Comparison of ENCODE assay signal across 2 cellular contexts in genomic region chr7:151839511-151839921, GRCh38.
TF ChIP-seq lines count a peak whose summit lies in the region.

No MANE protein-coding gene starts in this region.

TF ChIP-seq in GM12878, 131 proteins besides CTCF, POLR2A, EP300 and RAD21:
- TF ChIP-seq, protein P1, sequence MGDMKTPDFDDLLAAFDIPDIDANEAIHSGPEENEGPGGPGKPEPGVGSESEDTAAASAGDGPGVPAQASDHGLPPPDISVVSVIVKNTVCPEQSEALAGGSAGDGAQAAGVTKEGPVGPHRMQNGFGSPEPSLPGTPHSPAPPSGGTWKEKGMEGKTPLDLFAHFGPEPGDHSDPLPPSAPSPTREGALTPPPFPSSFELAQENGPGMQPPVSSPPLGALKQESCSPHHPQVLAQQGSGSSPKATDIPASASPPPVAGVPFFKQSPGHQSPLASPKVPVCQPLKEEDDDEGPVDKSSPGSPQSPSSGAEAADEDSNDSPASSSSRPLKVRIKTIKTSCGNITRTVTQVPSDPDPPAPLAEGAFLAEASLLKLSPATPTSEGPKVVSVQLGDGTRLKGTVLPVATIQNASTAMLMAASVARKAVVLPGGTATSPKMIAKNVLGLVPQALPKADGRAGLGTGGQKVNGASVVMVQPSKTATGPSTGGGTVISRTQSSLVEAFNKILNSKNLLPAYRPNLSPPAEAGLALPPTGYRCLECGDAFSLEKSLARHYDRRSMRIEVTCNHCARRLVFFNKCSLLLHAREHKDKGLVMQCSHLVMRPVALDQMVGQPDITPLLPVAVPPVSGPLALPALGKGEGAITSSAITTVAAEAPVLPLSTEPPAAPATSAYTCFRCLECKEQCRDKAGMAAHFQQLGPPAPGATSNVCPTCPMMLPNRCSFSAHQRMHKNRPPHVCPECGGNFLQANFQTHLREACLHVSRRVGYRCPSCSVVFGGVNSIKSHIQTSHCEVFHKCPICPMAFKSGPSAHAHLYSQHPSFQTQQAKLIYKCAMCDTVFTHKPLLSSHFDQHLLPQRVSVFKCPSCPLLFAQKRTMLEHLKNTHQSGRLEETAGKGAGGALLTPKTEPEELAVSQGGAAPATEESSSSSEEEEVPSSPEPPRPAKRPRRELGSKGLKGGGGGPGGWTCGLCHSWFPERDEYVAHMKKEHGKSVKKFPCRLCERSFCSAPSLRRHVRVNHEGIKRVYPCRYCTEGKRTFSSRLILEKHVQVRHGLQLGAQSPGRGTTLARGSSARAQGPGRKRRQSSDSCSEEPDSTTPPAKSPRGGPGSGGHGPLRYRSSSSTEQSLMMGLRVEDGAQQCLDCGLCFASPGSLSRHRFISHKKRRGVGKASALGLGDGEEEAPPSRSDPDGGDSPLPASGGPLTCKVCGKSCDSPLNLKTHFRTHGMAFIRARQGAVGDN (IDR thresholded peaks at IDR 0.05) = no peak
- TF ChIP-seq MEF2A (IDR thresholded peaks at IDR 0.05; ENCODE audit: insufficient read depth, low read depth, low read length) = no peak
- TF ChIP-seq EZH2 (IDR thresholded peaks at IDR 0.05; ENCODE audit: borderline replicate concordance, control insufficient read depth, low read depth, low read length) = no peak
- no peak for TF ChIP-seq RELB (IDR thresholded peaks at IDR 0.05; ENCODE audit: low read depth)
TF ChIP-seq in GM12878: peak in this region for 0.

TF ChIP-seq in SK-N-SH, 30 proteins besides CTCF, POLR2A, EP300 and RAD21 (continued from another document):
- no peak for TF ChIP-seq RXRA (IDR thresholded peaks at IDR 0.05; ENCODE audit: borderline replicate concordance, low read depth)
- TF ChIP-seq MAX (IDR thresholded peaks at IDR 0.05; ENCODE audit: low read depth) = no peak
- no peak for TF ChIP-seq TAF1 (IDR thresholded peaks at IDR 0.05; ENCODE audit: borderline replicate concordance, low read depth, low read length)
- no peak for TF ChIP-seq RFX5 (IDR thresholded peaks at IDR 0.05; ENCODE audit: low read length)
- no peak for TF ChIP-seq EZH2phosphoT487 (IDR thresholded peaks at IDR 0.05; ENCODE audit: borderline replicate concordance, low read depth)
- no peak for TF ChIP-seq MXI1 (IDR thresholded peaks at IDR 0.05; ENCODE audit: low read depth, low read length)
- TF ChIP-seq SIN3A (IDR thresholded peaks at IDR 0.05; ENCODE audit: borderline replicate concordance, low read depth, low read length) = no peak
- no peak for TF ChIP-seq FOXM1 (IDR thresholded peaks at IDR 0.05; ENCODE audit: low read depth)
- no peak for TF ChIP-seq CHD2 (IDR thresholded peaks at IDR 0.05; ENCODE audit: low read length, partially characterized antibody)
- no peak for TF ChIP-seq REST (IDR thresholded peaks at IDR 0.05; ENCODE audit: low read depth, low read length)
- TF ChIP-seq USF1 (IDR thresholded peaks at IDR 0.05; ENCODE audit: borderline replicate concordance, low read depth) = no peak
- no peak for TF ChIP-seq GABPA (IDR thresholded peaks at IDR 0.05; ENCODE audit: low read depth)
- no peak for TF ChIP-seq JUND (IDR thresholded peaks at IDR 0.05)
